ENCODE assay signal across 8 cellular contexts in the genomic region with DNA sequence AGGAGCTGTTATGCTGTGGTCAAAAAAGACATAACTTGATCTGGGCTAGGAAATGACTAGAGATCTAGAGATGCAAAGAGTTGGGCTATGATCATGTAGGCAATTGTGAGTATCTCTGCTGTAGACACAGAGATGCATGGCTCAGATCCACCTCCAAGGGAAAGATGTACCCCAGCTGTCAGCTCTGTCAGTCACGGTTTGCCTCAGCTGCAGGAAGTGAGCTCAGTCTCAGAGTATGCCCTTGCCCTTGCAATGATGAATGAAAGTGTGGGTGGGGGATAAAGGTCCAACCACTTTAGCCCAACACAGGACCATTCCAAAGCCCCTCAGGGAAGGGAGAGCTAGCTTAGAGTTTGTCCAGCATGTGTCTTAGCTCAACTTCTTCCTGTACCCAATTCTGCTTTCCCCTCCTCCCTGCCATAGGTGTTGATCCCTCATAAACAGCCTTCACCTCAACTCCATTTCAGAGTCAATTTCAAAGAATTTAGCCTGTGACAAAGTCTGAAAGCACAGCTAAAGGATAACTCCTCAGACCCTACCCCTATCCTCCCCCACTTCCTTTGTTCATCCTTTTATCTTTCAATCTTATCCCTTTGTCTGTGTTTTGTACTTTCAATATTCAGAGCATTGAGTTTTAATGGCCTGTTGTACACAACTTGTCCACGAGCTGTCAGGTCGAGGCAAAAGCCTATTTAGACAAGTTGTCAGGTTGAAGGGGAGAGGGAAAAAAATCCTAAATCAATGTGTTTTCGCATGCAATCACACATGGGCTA.
A peak's percentile ranks its signal among the peaks of the same experiment; 100 is the strongest.
DNase-seq lines count a peak whose midpoint lies in the region; ATAC-seq and TF ChIP-seq lines count a peak whose summit lies in the region.

No MANE protein-coding gene starts in this region.

- intact Hi-C loops in left cardiac atrium (cut with DNase I) = no loop called here

- ATAC-seq in GM19455 (IDR thresholded peaks at IDR 0.05; ENCODE audit: unreplicated experiment) (peak; percentile 69), HG03196 (IDR thresholded peaks at IDR 0.05; ENCODE audit: unreplicated experiment) (peak; percentile 97), left cardiac atrium (no peak)

- peak; percentile 33 for DNase-seq in GM10266 (ENCODE audit: extremely low spot score)
- peak; percentile 15 for DNase-seq in dedifferentiated amniotic fluid mesenchymal stem cell (ENCODE audit: extremely low spot score)
- no peak for DNase-seq in KBM-7
- DNase-seq in NCI-H82 treated with DMSO at 0.1 percent for 48 hours (lab: John Stamatoyannopoulos, UW; ENCODE audit: unreplicated experiment) = no peak
- DNase-seq in left cardiac atrium = no peak
- no peak for DNase-seq in NCI-H187 treated with DMSO at 0.1 percent for 48 hours (lab: John Stamatoyannopoulos, UW)

- TF ChIP-seq CTCF in GM10266 (IDR thresholded peaks at IDR 0.05; ENCODE audit: control insufficient read depth, insufficient read depth, low read depth, missing control alignments) = no peak

- in situ Hi-C loops in KBM-7 (cut with MboI; ENCODE audit: low pct_unique_long_range_greater_than_20kb, low sequenced_read_pairs) = no loop called here

Comparison
In these comparisons a context has a peak if more than half of its experiments do, and no peak if none do; other contexts are left out.
1. DNase-seq: peak in GM10266 (single experiment) and dedifferentiated amniotic fluid mesenchymal stem cell (single experiment); none in KBM-7 (single experiment), NCI-H82 treated with DMSO at 0.1 percent for 48 hours (single experiment), left cardiac atrium (single experiment) and NCI-H187 treated with DMSO at 0.1 percent for 48 hours (single experiment).
2. ATAC-seq: peak in GM19455 (single experiment) and HG03196 (single experiment); none in left cardiac atrium (0 of 2).